Comparison of ENCODE assay signal across 14 cellular contexts in the genomic region with DNA sequence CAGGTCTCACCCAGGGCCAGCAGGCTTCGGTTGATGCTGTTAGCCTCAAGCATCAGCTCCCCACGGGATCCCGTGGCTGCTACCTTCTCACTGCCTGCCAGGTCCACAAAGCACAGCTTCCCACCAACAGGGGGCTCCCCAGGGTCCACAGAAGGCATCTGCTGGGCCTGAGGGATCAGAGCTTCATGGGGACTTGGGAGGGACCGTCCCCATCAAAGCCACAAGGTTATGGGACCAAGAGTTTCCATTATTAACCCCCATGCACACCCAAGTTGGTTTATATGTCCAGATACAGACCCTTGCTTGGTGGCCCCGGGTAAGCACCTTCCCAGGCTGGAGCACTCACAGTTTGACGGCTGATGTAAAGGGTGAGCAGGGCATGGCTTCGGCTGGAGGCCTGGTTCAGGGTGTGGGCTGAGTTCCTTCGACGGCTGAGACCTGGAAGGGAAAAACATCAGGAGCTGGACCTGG. TPM values are rescaled to one million over a fixed set of nuclear protein-coding genes. Genes with fewer than 3 reads are reported as not detected.
DNase-seq lines count a peak whose midpoint lies in the region; ATAC-seq and TF ChIP-seq lines count a peak whose summit lies in the region.
"Had no signal": no experiment of that assay in that cellular context is flagged by ENCODE, and none has a peak within 500 bp of the region (broad histone marks: within the 10 kb centered on the region; RNA-seq: fewer than 3 reads in every experiment).

No MANE protein-coding gene starts in this region.

- no peak overlapping the region for H2AFZ ChIP-seq in HCT116 (ENCODE audit: low read depth, low read length, poor library complexity, severe bottlenecking)

- intact Hi-C loops in Caco-2 (cut with micrococcal nuclease; ENCODE audit: unreplicated experiment) = no loop called here
- intact Hi-C loops in HCT116 (cut with micrococcal nuclease) = no loop called here
- intact Hi-C loops in CD14-positive monocyte (cut with micrococcal nuclease) = no loop called here

- H3K9ac ChIP-seq in HCT116 (ENCODE audit: low read length) = no peak overlapping the region

- H3K9me3 ChIP-seq in Caco-2 = no peaks in the 10 kb centered on the region
- no peaks in the 10 kb centered on the region for H3K9me3 ChIP-seq in HCT116 (ENCODE audit: control insufficient read depth in 1 of 2, insufficient read depth in 1 of 2, low read depth in 1 of 2, low read length in 2 of 2)
- H3K9me3 ChIP-seq in T-helper 17 cell (ENCODE audit: control insufficient read depth, low read length, poor library complexity, severe bottlenecking) = no peaks in the 10 kb centered on the region
- H3K9me3 ChIP-seq: esophagus muscularis mucosa had no signal

- H3K27me3 ChIP-seq in Caco-2 (replicated peaks; ENCODE audit: control insufficient read depth, insufficient read depth, low read length) (no peaks in the 10 kb centered on the region), HCT116 (ENCODE audit: insufficient read depth, low read length) (no peaks in the 10 kb centered on the region)

- H3K9me3 Mint-ChIP-seq in Caco-2 (ENCODE audit: unreplicated experiment) (no peaks in the 10 kb centered on the region), CD14-positive monocyte (peaks cover 0 to 3% (median 1%) of the 10 kb centered on the region in 7 donors)
- H3K9me3 Mint-ChIP-seq in central memory CD8-positive, alpha-beta T cell = no peaks in the 10 kb centered on the region
- H3K9me3 Mint-ChIP-seq in naive thymus-derived CD8-positive, alpha-beta T cell = peaks cover 0 to 2% (median 0%) of the 10 kb centered on the region in 9 donors

- no peaks in the 10 kb centered on the region for H3K27me3 Mint-ChIP-seq in Caco-2 (ENCODE audit: insufficient read depth, unreplicated experiment)
- peaks cover 60% of the 10 kb centered on the region for H3K27me3 Mint-ChIP-seq in central memory CD8-positive, alpha-beta T cell
- peaks cover 13 to 69% (median 45%) of the 10 kb centered on the region in 5 donors for H3K27me3 Mint-ChIP-seq in naive thymus-derived CD8-positive, alpha-beta T cell
- peaks cover 52% of the 10 kb centered on the region for H3K27me3 Mint-ChIP-seq in T-helper 17 cell
- peaks cover 23 to 43% (median 33%) of the 10 kb centered on the region in 3 donors for H3K27me3 Mint-ChIP-seq in CD14-positive monocyte (ENCODE audit: low read depth in 3 of 3)

- TF ChIP-seq CTCF in Caco-2 (IDR thresholded peaks at IDR 0.05; ENCODE audit: insufficient read depth in 1 of 2, low read depth in 1 of 2, low read length in 1 of 2, severe bottlenecking in 1 of 2, unreplicated experiment in 1 of 2) (no peak), HCT116 (IDR thresholded peaks at IDR 0.05 in 2 of 3, conservative IDR thresholded peaks at IDR 0.05 in 1 of 3; ENCODE audit: borderline replicate concordance in 1 of 3, insufficient read depth in 1 of 3, low read depth in 2 of 3, low read length in 2 of 3) (peak in 2 of 3 experiments; percentile 40 to 42; a peak in 3 of 6 replicates), CD14-positive monocyte (IDR thresholded peaks at IDR 0.05) (no peak)

- ATAC-seq in HCT116 = no peak
- ATAC-seq in central memory CD8-positive, alpha-beta T cell (replicated peaks; ENCODE audit: extremely low read depth, poor library complexity, severe bottlenecking) = no peak
- no peak for ATAC-seq in naive thymus-derived CD8-positive, alpha-beta T cell
- ATAC-seq in HG02798 (IDR thresholded peaks at IDR 0.05; ENCODE audit: poor library complexity, unreplicated experiment) = no peak
- no peak for ATAC-seq in T-helper 17 cell

- peaks cover 26% of the 10 kb centered on the region for H3K4me1 ChIP-seq in Caco-2
- peaks cover 0 to 9% of the 10 kb centered on the region in 2 experiments; a peak in 2 of 4 replicates for H3K4me1 ChIP-seq in HCT116 (ENCODE audit: control insufficient read depth in 1 of 2, insufficient read depth in 2 of 2, low read length in 2 of 2)

- no TSS peak for BruUV-seq in Caco-2 (replicated peaks; lab: Mats Ljungman, UMichigan)
- BruUV-seq in HCT116 (replicated peaks; lab: Mats Ljungman, UMichigan) = TSS peak; percentile 38

- no peak overlapping the region for H3K4me2 ChIP-seq in HCT116 (ENCODE audit: low read length)

- no peaks in the 10 kb centered on the region for H3K79me2 ChIP-seq in HCT116 (ENCODE audit: insufficient read depth, low read length)

- H3K9me2 ChIP-seq in HCT116 (ENCODE audit: insufficient read depth) = no peaks in the 10 kb centered on the region

- CTCF ChIA-PET in Caco-2 (lab: Charles Lee) (interaction anchor here (1.1 to 1.3 kb wide), 2 partner anchors 12 to 14 kb away, joined by 4 read pairs; no protein-coding TSS in a partner anchor), HCT116 (lab: Charles Lee) (interaction anchor here (0.6 to 2.4 kb wide), 5 partner anchors 12 to 358 kb away, joined by 3 to 17 read pairs (median 4); no protein-coding TSS in a partner anchor)

- POLR2A ChIA-PET in Caco-2 (lab: Charles Lee) (no interaction called here), HCT116 (lab: Charles Lee) (no interaction called here)
- POLR2A ChIA-PET in naive thymus-derived CD8-positive, alpha-beta T cell (lab: Charles Lee) = no interaction called here

- RAD21 ChIA-PET in HCT116 (lab: Charles Lee; ENCODE audit: low non-redundant PET in 1 of 2, low total read pairs in 2 of 2, uncharacterized antibody in 2 of 2, unreplicated experiment in 2 of 2) = interaction anchor here in 1 of 2 experiments (0.9 kb wide), 1 partner anchor 195 kb away, joined by 3 read pairs; no protein-coding TSS in a partner anchor

- H3K36me3 Mint-ChIP-seq in Caco-2 (ENCODE audit: insufficient read depth, unreplicated experiment) = peaks cover 7% of the 10 kb centered on the region
- H3K36me3 Mint-ChIP-seq in central memory CD8-positive, alpha-beta T cell (ENCODE audit: insufficient read depth) = peaks cover 3% of the 10 kb centered on the region
- no peaks in the 10 kb centered on the region for H3K36me3 Mint-ChIP-seq in naive thymus-derived CD8-positive, alpha-beta T cell
- peaks cover 7% of the 10 kb centered on the region for H3K36me3 Mint-ChIP-seq in T-helper 17 cell (ENCODE audit: low read depth)
- no peaks in the 10 kb centered on the region for H3K36me3 Mint-ChIP-seq in CD14-positive monocyte

- no peak overlapping the region for H3K27ac Mint-ChIP-seq in Caco-2 (ENCODE audit: unreplicated experiment)
- H3K27ac Mint-ChIP-seq in central memory CD8-positive, alpha-beta T cell (ENCODE audit: low read depth) = no peak overlapping the region
- no peak overlapping the region for H3K27ac Mint-ChIP-seq in naive thymus-derived CD8-positive, alpha-beta T cell
- H3K27ac Mint-ChIP-seq in T-helper 17 cell = no peak overlapping the region
- H3K27ac Mint-ChIP-seq in CD14-positive monocyte = no peak overlapping the region

- H3K36me3 ChIP-seq in Caco-2 (ENCODE audit: control insufficient read depth, insufficient read depth, low read length) (peaks cover 16% of the 10 kb centered on the region), HCT116 (ENCODE audit: control insufficient read depth in 1 of 2, insufficient read depth in 2 of 2, low read length in 2 of 2) (no peaks in the 10 kb centered on the region)
- H3K36me3 ChIP-seq: esophagus muscularis mucosa had no signal

- no peak for TF ChIP-seq RAD21 in HCT116 (IDR thresholded peaks at IDR 0.05; ENCODE audit: low read depth)

- no peak overlapping the region for H3K27ac ChIP-seq in HCT116 (ENCODE audit: low read depth, low read length)
- H3K27ac ChIP-seq: esophagus muscularis mucosa, HL-60 had no signal

- H3K4me1 Mint-ChIP-seq in Caco-2 (ENCODE audit: low read depth, unreplicated experiment) (peaks cover 19% of the 10 kb centered on the region), T-helper 17 cell (peaks cover 12% of the 10 kb centered on the region), CD14-positive monocyte (peaks cover 4% of the 10 kb centered on the region)
- peaks cover 5% of the 10 kb centered on the region for H3K4me1 Mint-ChIP-seq in central memory CD8-positive, alpha-beta T cell
- H3K4me1 Mint-ChIP-seq in naive thymus-derived CD8-positive, alpha-beta T cell = peaks cover 6 to 13% (median 12%) of the 10 kb centered on the region in 4 donors

- no peaks in the 10 kb centered on the region for H4K20me1 ChIP-seq in HCT116 (ENCODE audit: insufficient read depth)

- no peak for TF ChIP-seq POLR2A in HCT116 (IDR thresholded peaks at IDR 0.05; ENCODE audit: borderline replicate concordance, extremely low read depth, insufficient read depth, insufficient read length)

- DNase-seq in Caco-2 (no peak), HCT116 (ENCODE audit: low read depth, low spot score) (no peak), T-helper 17 cell (no peak), CD14-positive monocyte (ENCODE audit: low spot score) (no peak)
- DNase-seq in central memory CD8-positive, alpha-beta T cell (ENCODE audit: low spot score in 2 of 2) = no peak
- DNase-seq in naive thymus-derived CD8-positive, alpha-beta T cell = peak in 1 of 10 donors; percentile 31
- DNase-seq: activated T-cell treated with anti-CD3 and anti-CD28 coated beads for 4 hours; DMS53; NCI-H1105 treated with DMSO at 0.1 percent for 48 hours; NK-92 treated with Interleukin-12 subunit alpha and Interleukin-12 subunit beta, amount 100 ng/mL, for 24 hours had no signal

- peak overlapping the region; percentile 94 for H3K4me3 Mint-ChIP-seq in Caco-2 (ENCODE audit: unreplicated experiment)
- peak overlapping the region; percentile 13 for H3K4me3 Mint-ChIP-seq in central memory CD8-positive, alpha-beta T cell
- peak overlapping the region in 6 of 10 donors; percentile 7 to 62 (median 52) for H3K4me3 Mint-ChIP-seq in naive thymus-derived CD8-positive, alpha-beta T cell
- no peak overlapping the region for H3K4me3 Mint-ChIP-seq in T-helper 17 cell
- no peak overlapping the region for H3K4me3 Mint-ChIP-seq in CD14-positive monocyte

- H3K4me3 ChIP-seq in Caco-2 (ENCODE audit: low read depth, low read length) = no peak overlapping the region
- H3K4me3 ChIP-seq in HCT116 (replicated peaks in 1 of 2; ENCODE audit: low read depth in 1 of 2, low read length in 2 of 2) = no peak overlapping the region
- H3K4me3 ChIP-seq: esophagus muscularis mucosa had no signal

RNA-seq across cellular contexts. Expression of a gene that starts 3.0 kb away (rescaled TPM):
- 54.6 and 55.0 TPM in 2 replicates for total RNA-seq in Caco-2 (2022)
- 6.4 TPM for total RNA-seq in HCT116 (2021; ENCODE audit: unreplicated experiment)
- polyA plus RNA-seq in HCT116 (2012) = 4.5 and 5.7 TPM in 2 replicates
- total RNA-seq in naive thymus-derived CD8-positive, alpha-beta T cell = not detected
- polyA plus RNA-seq in naive thymus-derived CD8-positive, alpha-beta T cell = not detected
- total RNA-seq in T-helper 17 cell = not detected
- not detected for polyA plus RNA-seq in CD14-positive monocyte
- total RNA-seq: esophagus muscularis mucosa had no signal
- polyA plus RNA-seq: neural cell had no signal

RNA-seq across cellular contexts. Expression of a gene that starts 18.0 kb away (rescaled TPM):
- total RNA-seq in Caco-2 (2022) (2.2 and 2.6 TPM in 2 replicates), HCT116 (2021; ENCODE audit: unreplicated experiment) (1.9 TPM), T-helper 17 cell (not detected)
- not detected in 2 replicates for polyA plus RNA-seq in HCT116 (2012)
- not detected for total RNA-seq in naive thymus-derived CD8-positive, alpha-beta T cell
- polyA plus RNA-seq in naive thymus-derived CD8-positive, alpha-beta T cell = not detected
- polyA plus RNA-seq in CD14-positive monocyte = not detected
- total RNA-seq: esophagus muscularis mucosa had no signal
- polyA plus RNA-seq: neural cell had no signal

RNA-seq across cellular contexts. Expression of a gene that starts 59.3 kb away (rescaled TPM):
- total RNA-seq in Caco-2 (2022) = 31.1 and 41.3 TPM in 2 replicates
- total RNA-seq in HCT116 (2021; ENCODE audit: unreplicated experiment) = 12.0 TPM
- polyA plus RNA-seq in HCT116 (2012) = 6.5 and 7.2 TPM in 2 replicates
- total RNA-seq in naive thymus-derived CD8-positive, alpha-beta T cell = 1 to 10 TPM; 1.4 to 1.7 TPM
- polyA plus RNA-seq in naive thymus-derived CD8-positive, alpha-beta T cell = under 1 TPM in 1 of 3 donors, not detected in 2; 0.14 TPM
- total RNA-seq in T-helper 17 cell = 1 to 10 TPM; 1.2 to 1.3 TPM
- polyA plus RNA-seq in CD14-positive monocyte = not detected

Comparison
In these comparisons a context has a peak if more than half of its experiments do, and no peak if none do; other contexts are left out.
1. H3K4me3 Mint-ChIP-seq: peak in Caco-2 (single experiment), central memory CD8-positive, alpha-beta T cell (single experiment) and naive thymus-derived CD8-positive, alpha-beta T cell (6 of 10); none in T-helper 17 cell (single experiment) and CD14-positive monocyte (0 of 2).
2. CTCF ChIP-seq: peak in HCT116 (2 of 3); none in Caco-2 (0 of 2) and CD14-positive monocyte (single experiment).